ENCODE assay signal across 22 cellular contexts in the genomic region with DNA sequence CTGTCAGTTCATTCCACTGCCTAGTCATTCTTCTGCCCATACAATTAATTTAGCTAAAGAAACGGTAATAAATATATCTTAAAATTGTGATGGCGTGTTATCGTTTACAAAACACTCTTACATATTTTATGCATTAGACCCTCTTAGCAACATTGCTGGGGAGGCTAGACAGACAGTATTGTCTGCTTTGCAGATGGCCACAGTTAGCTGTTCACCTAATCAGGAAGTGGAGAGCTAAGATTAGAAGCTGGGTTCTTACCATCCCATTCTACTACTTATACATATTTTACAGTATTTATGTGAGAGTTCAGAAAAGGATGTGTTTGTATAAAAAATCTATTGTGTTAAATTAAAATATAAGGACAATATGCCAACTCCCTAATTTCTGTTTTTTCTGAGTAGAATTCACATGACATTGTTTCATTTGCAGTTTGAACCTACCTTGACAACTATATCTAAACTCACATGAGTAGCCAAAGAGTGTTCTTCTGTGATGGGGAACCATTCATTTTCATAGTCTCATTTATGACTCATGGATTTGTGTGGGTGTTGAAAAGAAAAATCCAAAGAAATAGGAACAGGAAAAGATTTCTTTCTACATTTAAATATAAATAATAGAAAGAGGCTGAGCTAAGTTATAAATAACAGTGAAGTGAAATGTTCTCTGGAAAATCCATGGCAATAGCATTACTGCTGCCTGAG. TPM values are rescaled to one million over a fixed set of nuclear protein-coding genes. Genes with fewer than 3 reads are reported as not detected.
A peak's percentile ranks its signal among the peaks of the same experiment; 100 is the strongest.
DNase-seq lines count a peak whose midpoint lies in the region; ATAC-seq, FAIRE-seq and TF ChIP-seq lines count a peak whose summit lies in the region.
"Had no signal": no experiment of that assay in that cellular context is flagged by ENCODE, and none has a peak within 500 bp of the region (broad histone marks: within the 10 kb centered on the region; RNA-seq: fewer than 3 reads in every experiment).

No MANE protein-coding gene starts in this region.

- CTCF ChIA-PET in Calu3 (lab: Charles Lee) = interaction anchor here (1.4 kb wide), 1 partner anchor 21 kb away, joined by 3 read pairs; no protein-coding TSS in a partner anchor

- no peak for DNase-seq in GM12891 (ENCODE audit: insufficient read length, low spot score)
- DNase-seq in NCI-H446 treated with DMSO at 0.1 percent for 48 hours (lab: John Stamatoyannopoulos, UW) = no peak
- no peak for DNase-seq in activated effector memory CD4-positive, alpha-beta T cell treated with anti-CD3 and anti-CD28 coated beads, Interleukin-2, amount 50 U/mL, for 16 hours
- no peak for DNase-seq in Calu3
- DNase-seq: activated CD4-positive, alpha-beta memory T cell treated with anti-CD3 and anti-CD28 coated beads, Interleukin-2, amount 10 ng/mL, durations not matched to agents 7 days and 5 days; dermis blood vessel endothelial cell; DMS79; esophagus squamous epithelium; left lung; NCI-H2107; stimulated activated CD8-positive, alpha-beta memory T cell treated with anti-CD3 and anti-CD28 coated beads, Interleukin-4, amount 100 ng/mL, for 48 hours; T1000; transverse colon had no signal

- FAIRE-seq in GM12891 (lab: Jason Lieb, UNC) = peak; percentile 69

- TF ChIP-seq POLR2A in GM12891 (IDR thresholded peaks at IDR 0.05; ENCODE audit: low read depth, low read length) = no peak

- no TSS peak for BruUV-seq in Calu3 (replicated peaks; lab: Mats Ljungman, UMichigan)

- no peaks in the 10 kb centered on the region for H3K27me3 ChIP-seq in SU-DHL-6 (ENCODE audit: low read length)
- H3K27me3 ChIP-seq in muscle layer of colon (ENCODE audit: control insufficient read depth in 1 of 2, insufficient read depth in 2 of 2, low read length in 2 of 2) = no peaks in the 10 kb centered on the region
- H3K27me3 ChIP-seq: ascending aorta; BLaER1 treated with 17β-estradiol and CSF1 and Interleukin-3, amounts not matched to agents 10 nM and 100 nM; esophagus squamous epithelium; left lung; transverse colon had no signal

- H3F3A ChIP-seq in SU-DHL-6 (ENCODE audit: insufficient read depth) = no peaks in the 10 kb centered on the region

- ATAC-seq in HG02852 (IDR thresholded peaks at IDR 0.05; ENCODE audit: unreplicated experiment) = peak; percentile 61
- ATAC-seq in HG02759 (IDR thresholded peaks at IDR 0.05; ENCODE audit: unreplicated experiment) = no peak
- ATAC-seq: activated T-helper 17 cell treated with anti-CD3 and anti-CD28 coated beads, Interleukin-2, amount 50 U/mL, for 72 hours; left lung; Right ventricle myocardium inferior had no signal

- no peaks in the 10 kb centered on the region for H3K36me3 ChIP-seq in SU-DHL-6 (ENCODE audit: low read length)
- no peaks in the 10 kb centered on the region for H3K36me3 ChIP-seq in muscle layer of colon (ENCODE audit: insufficient read depth, low read length)
- H3K36me3 ChIP-seq: ascending aorta; BLaER1 treated with 17β-estradiol and CSF1 and Interleukin-3, amounts not matched to agents 10 nM and 100 nM; esophagus squamous epithelium; left lung; transverse colon had no signal

- peaks cover 13% of the 10 kb centered on the region for H3K4me1 Mint-ChIP-seq in Calu3 (ENCODE audit: low read depth, unreplicated experiment)
- H3K4me1 Mint-ChIP-seq: activated CD4-positive, alpha-beta memory T cell treated with anti-CD3 and anti-CD28 coated beads, Interleukin-2, amount 10 ng/mL, durations not matched to agents 7 days and 5 days; activated T-helper 17 cell treated with anti-CD3 and anti-CD28 coated beads, Interleukin-2, amount 50 U/mL, for 72 hours had no signal

- H3K4me1 ChIP-seq in muscle layer of colon (ENCODE audit: insufficient read depth, low read length) = peaks cover 64% of the 10 kb centered on the region

- H4K20me1 ChIP-seq in SU-DHL-6 (ENCODE audit: low read depth, low read length) = no peaks in the 10 kb centered on the region
- H4K20me1 ChIP-seq: BLaER1 treated with 17β-estradiol and CSF1 and Interleukin-3, amounts not matched to agents 10 nM and 100 nM had no signal

- no peaks in the 10 kb centered on the region for H3K27me3 Mint-ChIP-seq in Calu3 (ENCODE audit: unreplicated experiment)

- H2AFZ ChIP-seq in SU-DHL-6 (ENCODE audit: low read depth, low read length, severe bottlenecking) = peak overlapping the region; percentile 39

- H3K27ac Mint-ChIP-seq in Calu3 (ENCODE audit: unreplicated experiment) = no peak overlapping the region
- H3K27ac Mint-ChIP-seq: activated CD4-positive, alpha-beta memory T cell treated with anti-CD3 and anti-CD28 coated beads, Interleukin-2, amount 10 ng/mL, durations not matched to agents 7 days and 5 days; activated T-helper 17 cell treated with anti-CD3 and anti-CD28 coated beads, Interleukin-2, amount 50 U/mL, for 72 hours had no signal

- no peak overlapping the region for H3K27ac ChIP-seq in SU-DHL-6 (ENCODE audit: low read depth, low read length)
- H3K27ac ChIP-seq in muscle layer of colon (ENCODE audit: low read depth, low read length) = peak overlapping the region; percentile 64
- H3K27ac ChIP-seq: BLaER1 treated with 17β-estradiol and CSF1 and Interleukin-3, amounts not matched to agents 10 nM and 100 nM; esophagus squamous epithelium had no signal

- H3K9ac ChIP-seq in SU-DHL-6 (ENCODE audit: low read length) (no peak overlapping the region), muscle layer of colon (ENCODE audit: low read length) (no peak overlapping the region)
- H3K9ac ChIP-seq: BLaER1 treated with 17β-estradiol and CSF1 and Interleukin-3, amounts not matched to agents 10 nM and 100 nM had no signal

- no peaks in the 10 kb centered on the region for H3K9me2 ChIP-seq in SU-DHL-6 (replicated peaks; ENCODE audit: insufficient read depth, low read length)

- no peaks in the 10 kb centered on the region for H3K36me3 Mint-ChIP-seq in Calu3 (ENCODE audit: insufficient read depth, unreplicated experiment)

- H3K9me3 ChIP-seq in SU-DHL-6 (ENCODE audit: insufficient read depth, low read length) (no peaks in the 10 kb centered on the region), muscle layer of colon (ENCODE audit: low read length) (no peaks in the 10 kb centered on the region)
- H3K9me3 ChIP-seq: ascending aorta, esophagus squamous epithelium, left lung, transverse colon had no signal

- intact Hi-C loops in Calu3 (cut with micrococcal nuclease; ENCODE audit: unreplicated experiment) = no loop called here

- no peak overlapping the region for H3K4me3 ChIP-seq in SU-DHL-6 (ENCODE audit: insufficient read depth, low read length, poor library complexity, severe bottlenecking)
- no peak overlapping the region for H3K4me3 ChIP-seq in muscle layer of colon (ENCODE audit: low read depth in 1 of 2, low read length in 2 of 2)
- H3K4me3 ChIP-seq: ascending aorta; BLaER1 treated with 17β-estradiol and CSF1 and Interleukin-3, amounts not matched to agents 10 nM and 100 nM; esophagus squamous epithelium; left lung; transverse colon had no signal

- no peaks in the 10 kb centered on the region for H3K9me3 Mint-ChIP-seq in Calu3 (ENCODE audit: low read depth, unreplicated experiment)
- H3K9me3 Mint-ChIP-seq: activated CD4-positive, alpha-beta memory T cell treated with anti-CD3 and anti-CD28 coated beads, Interleukin-2, amount 10 ng/mL, durations not matched to agents 7 days and 5 days; activated T-helper 17 cell treated with anti-CD3 and anti-CD28 coated beads, Interleukin-2, amount 50 U/mL, for 72 hours had no signal

- no peaks in the 10 kb centered on the region for H3K79me2 ChIP-seq in SU-DHL-6 (ENCODE audit: insufficient read depth, low read length)

- H3K4me3 Mint-ChIP-seq in Calu3 (ENCODE audit: low read depth, unreplicated experiment) = no peak overlapping the region
- H3K4me3 Mint-ChIP-seq: activated CD4-positive, alpha-beta memory T cell treated with anti-CD3 and anti-CD28 coated beads, Interleukin-2, amount 10 ng/mL, durations not matched to agents 7 days and 5 days; activated T-helper 17 cell treated with anti-CD3 and anti-CD28 coated beads, Interleukin-2, amount 50 U/mL, for 72 hours had no signal

- H3K4me2 ChIP-seq in SU-DHL-6 (ENCODE audit: low read depth, low read length, poor library complexity, severe bottlenecking) = peak overlapping the region; percentile 30

- no peak for TF ChIP-seq CTCF in SU-DHL-6 (IDR thresholded peaks at IDR 0.05; ENCODE audit: insufficient read depth, low read length, poor library complexity, severe bottlenecking)
- no peak for TF ChIP-seq CTCF in Calu3 (IDR thresholded peaks at IDR 0.05; ENCODE audit: unreplicated experiment)

TF ChIP-seq in GM12891, 5 proteins besides CTCF, POLR2A, EP300 and RAD21:
- TF ChIP-seq POLR2AphosphoS5 (IDR thresholded peaks at IDR 0.05; ENCODE audit: low read depth, low read length) = no peak
- TF ChIP-seq SPI1 (IDR thresholded peaks at IDR 0.05; ENCODE audit: low read depth, low read length) = 0 out of 2 replicates have a peak, but pooled peaks have one; percentile 33
- TF ChIP-seq POU2F2 (IDR thresholded peaks at IDR 0.05; ENCODE audit: low read depth, low read length) = no peak
- TF ChIP-seq PAX5 (IDR thresholded peaks at IDR 0.05; ENCODE audit: insufficient read depth, low read length, severe bottlenecking) = no peak
- no peak for TF ChIP-seq TAF1 (IDR thresholded peaks at IDR 0.05; ENCODE audit: low read depth, low read length)

RNA-seq across cellular contexts. Expression of a gene that starts 41.7 kb away (rescaled TPM):
- 0.10 TPM for polyA plus RNA-seq in GM12891 (2012; ENCODE audit: low read depth, missing spikeins)
- total RNA-seq in Calu3 (2022) = 2.5 and 3.0 TPM in 2 replicates
- total RNA-seq: ascending aorta, dermis blood vessel endothelial cell, renal cortical epithelial cell had no signal
